In genomic region chr20:4997207-4997606, GRCh38 we compare ENCODE assay signal across 18 cellular contexts.
"Had no signal": no experiment of that assay in that cellular context is flagged by ENCODE, and none has a peak within 500 bp of the region (broad histone marks: within the 10 kb centered on the region; RNA-seq: fewer than 3 reads in every experiment).

No MANE protein-coding gene starts in this region.

- H3K36me3 Mint-ChIP-seq: WTC11 had no signal

- H3K27ac Mint-ChIP-seq: activated CD4-positive, alpha-beta T cell treated with anti-CD3 and anti-CD28 coated beads, Interleukin-2, amount 10 ng/mL, durations not matched to agents 7 days and 5 days; activated naive CD8-positive, alpha-beta T cell treated with anti-CD3 and anti-CD28 coated beads for 36 hours; WTC11 had no signal

- H3K4me3 ChIP-seq: gastrocnemius medialis, heart left ventricle, lower lobe of right lung, spleen, stomach, testis, upper lobe of right lung had no signal

- H3K9me3 Mint-ChIP-seq: activated naive CD8-positive, alpha-beta T cell treated with anti-CD3 and anti-CD28 coated beads for 36 hours; neural crest cell; WTC11 had no signal

- H3K27me3 ChIP-seq: gastrocnemius medialis, heart left ventricle, spleen, stomach, testis, upper lobe of right lung had no signal

- H3K36me3 ChIP-seq: gastrocnemius medialis, heart left ventricle, lower lobe of right lung, spleen, stomach, upper lobe of right lung had no signal

- ATAC-seq: gastrocnemius medialis, heart left ventricle, left colon, lower lobe of right lung, sciatic nerve, upper lobe of right lung, WTC11 had no signal

- H3K4me3 Mint-ChIP-seq: activated CD4-positive, alpha-beta T cell treated with anti-CD3 and anti-CD28 coated beads, Interleukin-2, amount 10 ng/mL, durations not matched to agents 7 days and 5 days; activated naive CD8-positive, alpha-beta T cell treated with anti-CD3 and anti-CD28 coated beads for 36 hours; neural crest cell; WTC11 had no signal

- H3K27me3 Mint-ChIP-seq: activated CD4-positive, alpha-beta T cell treated with anti-CD3 and anti-CD28 coated beads, Interleukin-2, amount 10 ng/mL, durations not matched to agents 7 days and 5 days; activated naive CD8-positive, alpha-beta T cell treated with anti-CD3 and anti-CD28 coated beads for 36 hours had no signal

- H3K9me3 ChIP-seq: gastrocnemius medialis, heart left ventricle, lower lobe of right lung, spleen, stomach, testis, upper lobe of right lung had no signal

- DNase-seq: activated CD4-positive, alpha-beta T cell treated with anti-CD3 and anti-CD28 coated beads, Interleukin-2, amount 10 ng/mL, durations not matched to agents 7 days and 5 days; activated gamma-delta T cell; activated naive CD8-positive, alpha-beta T cell treated with anti-CD3 and anti-CD28 coated beads for 36 hours; anterior cingulate cortex; cerebellar nuclear complex; dermis blood vessel endothelial cell; gastrocnemius medialis; heart left ventricle; left colon; lower lobe of right lung; stomach; T-helper 2 cell; testis; upper lobe of right lung had no signal

- H3K27ac ChIP-seq: gastrocnemius medialis, heart left ventricle, lower lobe of right lung, spleen, stomach, testis, upper lobe of right lung had no signal
